Comparison of ENCODE assay signal across 1 cellular context in genomic region chr4:118361192-118361591, GRCh38.
TF ChIP-seq lines count a peak whose summit lies in the region.

No MANE protein-coding gene starts in this region.

TF ChIP-seq in IMR-90, 13 proteins besides CTCF, POLR2A, EP300 and RAD21 (continued from another document):
- no peak for TF ChIP-seq FOS (IDR thresholded peaks at IDR 0.05; ENCODE audit: low read depth, low read length)
